Comparison of ENCODE assay signal across 11 cellular contexts in the genomic region with DNA sequence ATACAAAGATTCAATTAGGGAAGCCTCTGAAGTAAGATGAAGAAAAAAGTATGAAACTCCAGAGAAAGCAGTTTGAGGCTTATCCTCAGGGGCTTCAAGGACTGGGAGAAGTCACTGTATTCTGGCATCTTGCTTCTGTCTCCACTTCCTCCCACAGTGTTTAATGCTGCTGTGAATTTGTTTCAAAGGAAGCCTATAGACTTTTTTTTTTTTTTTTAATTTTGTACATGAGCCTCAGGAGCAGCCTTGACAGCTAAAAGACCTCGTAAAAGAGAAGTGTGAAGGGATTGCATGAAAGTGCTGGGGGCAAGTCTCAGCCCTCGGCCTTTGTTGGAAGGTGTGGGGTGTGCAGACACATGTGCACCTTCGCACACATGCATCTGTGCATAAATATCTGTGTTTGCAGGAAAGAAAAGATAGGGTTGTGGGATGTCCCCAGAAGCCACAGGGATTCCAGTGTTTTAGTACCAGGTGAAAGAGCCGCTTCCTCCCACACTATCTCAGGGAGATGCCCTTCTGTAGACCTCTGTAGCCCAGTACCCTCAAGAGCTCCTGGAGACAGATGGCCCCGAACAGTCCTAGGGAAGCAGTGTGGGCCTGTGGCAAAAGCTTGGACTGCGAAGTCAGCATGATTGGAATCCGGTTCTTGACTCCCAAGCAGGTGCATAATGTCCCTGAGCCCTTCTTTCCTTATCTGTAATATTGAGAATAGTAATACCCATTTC.
DNase-seq lines count a peak whose midpoint lies in the region; ATAC-seq and TF ChIP-seq lines count a peak whose summit lies in the region.
"Had no signal": no experiment of that assay in that cellular context is flagged by ENCODE, and none has a peak within 500 bp of the region (broad histone marks: within the 10 kb centered on the region; RNA-seq: fewer than 3 reads in every experiment).

No MANE protein-coding gene starts in this region.

- H3K27me3 ChIP-seq in HL-60 (ENCODE audit: insufficient read depth, poor library complexity, severe bottlenecking) (no peaks in the 10 kb centered on the region), iPS-20b (ENCODE audit: insufficient read depth, low read length) (no peaks in the 10 kb centered on the region)

- H3K9me3 ChIP-seq in T-helper 17 cell (ENCODE audit: control insufficient read depth, low read length, poor library complexity, severe bottlenecking) (no peaks in the 10 kb centered on the region), iPS-20b (ENCODE audit: insufficient read depth, low read depth, low read length) (no peaks in the 10 kb centered on the region)

- peak in 1 of 2 experiments; percentile 44 for DNase-seq in HL-60 (ENCODE audit: low read depth in 1 of 2, low spot score in 1 of 2)
- DNase-seq in T-helper 17 cell: no peak
- DNase-seq in LoVo (ENCODE audit: low spot score): no peak
- DNase-seq in activated naive CD4-positive, alpha-beta T cell treated with anti-CD3 and anti-CD28 coated beads, Interleukin-2, amount 50 U/mL, for 16 hours: no peak
- DNase-seq in DMS 273 (lab: John Stamatoyannopoulos, UW; ENCODE audit: unreplicated experiment): no peak
- DNase-seq: activated CD8-positive, alpha-beta memory T cell treated with anti-CD3 and anti-CD28 coated beads, Interleukin-2, amount 50 U/mL, for 48 hours had no signal

- ATAC-seq in T-helper 17 cell (no peak), HG03354 (IDR thresholded peaks at IDR 0.05; ENCODE audit: poor library complexity, severe bottlenecking, unreplicated experiment) (no peak)
- no peak for ATAC-seq in stimulated activated memory B cell treated with anti-CD40 and anti-IgM and Interleukin-4, amounts not matched to agents 10 μg/mL and 1 μg/mL and 100 μg/mL, for 72 hours
- ATAC-seq: GM12878 had no signal

- peak overlapping the region; percentile 73 for H3K27ac Mint-ChIP-seq in T-helper 17 cell
- peak overlapping the region; percentile 43 for H3K27ac Mint-ChIP-seq in stimulated activated memory B cell treated with anti-CD40 and anti-IgM and Interleukin-4, amounts not matched to agents 10 μg/mL and 1 μg/mL and 100 μg/mL, for 72 hours

- no peak for TF ChIP-seq CTCF in HL-60 (IDR thresholded peaks at IDR 0.05; ENCODE audit: insufficient read depth, low read length)

- H3K36me3 ChIP-seq in iPS-20b (ENCODE audit: insufficient read depth, low read depth, low read length): no peaks in the 10 kb centered on the region

- no peak overlapping the region for H3K4me3 ChIP-seq in HL-60 (replicated peaks; ENCODE audit: insufficient read depth, low read length)
- no peak overlapping the region for H3K4me3 ChIP-seq in iPS-20b (ENCODE audit: low read length)
- H3K4me3 ChIP-seq: GM12878 had no signal

- H3K9ac ChIP-seq in iPS-20b (ENCODE audit: low read depth, low read length): peak overlapping the region; percentile 40; the same call in 1 of the 2 replicates
- H3K9ac ChIP-seq: parathyroid adenoma had no signal

- no peaks in the 10 kb centered on the region for H3K9me3 Mint-ChIP-seq in stimulated activated memory B cell treated with anti-CD40 and anti-IgM and Interleukin-4, amounts not matched to agents 10 μg/mL and 1 μg/mL and 100 μg/mL, for 72 hours

- peaks cover 2% of the 10 kb centered on the region for H3K36me3 Mint-ChIP-seq in T-helper 17 cell (ENCODE audit: low read depth)
- peaks cover 79% of the 10 kb centered on the region for H3K36me3 Mint-ChIP-seq in stimulated activated memory B cell treated with anti-CD40 and anti-IgM and Interleukin-4, amounts not matched to agents 10 μg/mL and 1 μg/mL and 100 μg/mL, for 72 hours

- H3K27ac ChIP-seq in HL-60 (replicated peaks): peak overlapping the region; percentile 72
- no peak overlapping the region for H3K27ac ChIP-seq in iPS-20b (ENCODE audit: low read length)

- H3K4me1 ChIP-seq in iPS-20b (ENCODE audit: insufficient read depth, low read length): peaks cover 20% of the 10 kb centered on the region

- H3K4me3 Mint-ChIP-seq in T-helper 17 cell: peak overlapping the region; percentile 39
- H3K4me3 Mint-ChIP-seq in stimulated activated memory B cell treated with anti-CD40 and anti-IgM and Interleukin-4, amounts not matched to agents 10 μg/mL and 1 μg/mL and 100 μg/mL, for 72 hours: no peak overlapping the region

- peaks cover 28% of the 10 kb centered on the region for H3K4me1 Mint-ChIP-seq in T-helper 17 cell
- peaks cover 42% of the 10 kb centered on the region for H3K4me1 Mint-ChIP-seq in stimulated activated memory B cell treated with anti-CD40 and anti-IgM and Interleukin-4, amounts not matched to agents 10 μg/mL and 1 μg/mL and 100 μg/mL, for 72 hours

- H3K27me3 Mint-ChIP-seq in T-helper 17 cell: no peaks in the 10 kb centered on the region
- no peaks in the 10 kb centered on the region for H3K27me3 Mint-ChIP-seq in stimulated activated memory B cell treated with anti-CD40 and anti-IgM and Interleukin-4, amounts not matched to agents 10 μg/mL and 1 μg/mL and 100 μg/mL, for 72 hours
